ENCODE assay signal across 1 cellular context in the genomic region with DNA sequence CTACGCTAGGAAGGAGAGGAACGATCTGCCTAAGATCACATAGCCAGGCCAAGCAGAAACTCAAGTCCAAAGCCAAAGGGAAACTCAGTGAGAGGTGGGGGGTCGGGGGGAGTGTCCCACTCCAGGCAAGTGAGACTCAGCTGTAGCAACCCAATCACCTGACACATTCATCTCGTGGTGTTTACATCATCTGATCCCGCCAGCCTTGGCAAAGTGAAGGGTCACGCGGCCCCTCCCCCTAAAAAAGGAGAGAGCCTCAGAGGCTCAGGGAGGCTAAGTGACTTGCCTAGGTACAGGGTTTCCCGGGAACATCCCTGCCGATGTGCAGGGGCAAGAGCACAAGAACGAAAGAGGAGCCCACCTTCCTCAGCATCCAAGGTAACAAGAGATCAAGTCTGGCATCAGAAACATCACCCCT.
TF ChIP-seq lines count a peak whose summit lies in the region.

No MANE protein-coding gene starts in this region.

TF ChIP-seq in H1, 55 proteins besides CTCF, POLR2A, EP300 and RAD21 (continued from another document):
- TF ChIP-seq USF2 (IDR thresholded peaks at IDR 0.05; ENCODE audit: low read length) (0 out of 2 replicates have a peak, but pooled peaks have one; percentile 43), YY1 (IDR thresholded peaks at IDR 0.05; ENCODE audit: low read depth, low read length) (no peak), NRF1 (IDR thresholded peaks at IDR 0.05; ENCODE audit: low read depth, low read length) (no peak), CREB1 (IDR thresholded peaks at IDR 0.05) (0 out of 2 replicates have a peak, but pooled peaks have one; percentile 10), ZNF274 (IDR thresholded peaks at IDR 0.05; ENCODE audit: borderline replicate concordance, extremely low read depth, low read length) (no peak), POLR2AphosphoS5 (IDR thresholded peaks at IDR 0.05; ENCODE audit: low read depth, low read length) (peak; percentile 43; the same call in 1 of the 2 replicates)
- TF ChIP-seq, protein P1, sequence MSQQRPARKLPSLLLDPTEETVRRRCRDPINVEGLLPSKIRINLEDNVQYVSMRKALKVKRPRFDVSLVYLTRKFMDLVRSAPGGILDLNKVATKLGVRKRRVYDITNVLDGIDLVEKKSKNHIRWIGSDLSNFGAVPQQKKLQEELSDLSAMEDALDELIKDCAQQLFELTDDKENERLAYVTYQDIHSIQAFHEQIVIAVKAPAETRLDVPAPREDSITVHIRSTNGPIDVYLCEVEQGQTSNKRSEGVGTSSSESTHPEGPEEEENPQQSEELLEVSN (IDR thresholded peaks at IDR 0.05), result no peak
TF ChIP-seq in H1: peak in this region for 3.
